Comparison of ENCODE assay signal across 19 cellular contexts in genomic region chr6:125063307-125063706, GRCh38.
DNase-seq lines count a peak whose midpoint lies in the region; ATAC-seq, FAIRE-seq and TF ChIP-seq lines count a peak whose summit lies in the region.
"Had no signal": no experiment of that assay in that cellular context is flagged by ENCODE, and none has a peak within 500 bp of the region (broad histone marks: within the 10 kb centered on the region; RNA-seq: fewer than 3 reads in every experiment).

No MANE protein-coding gene starts in this region.

- BruUV-seq in GM12878 (replicated peaks; lab: Mats Ljungman, UMichigan) = no TSS peak

- TF ChIP-seq CTCF in HEK293 (tag by site-specific recombination; IDR thresholded peaks at IDR 0.05) (no peak), GM12878 (IDR thresholded peaks at IDR 0.05 in 2 of 3, conservative IDR thresholded peaks at IDR 0.05 in 1 of 3; ENCODE audit: control insufficient read depth in 2 of 3, extremely low read depth in 1 of 3, insufficient read depth in 1 of 3, low read depth in 3 of 3, low read length in 3 of 3) (no peak)

- peak; percentile 49 for ATAC-seq in HG03432 (IDR thresholded peaks at IDR 0.05; ENCODE audit: unreplicated experiment)
- 0 out of 3 replicates have a peak, but pooled peaks have one; percentile 21 for ATAC-seq in GM12878
- no peak for ATAC-seq in left cardiac atrium
- no peak for ATAC-seq in GM21786 (IDR thresholded peaks at IDR 0.05; ENCODE audit: unreplicated experiment)
- ATAC-seq: A549; CD8-positive, alpha-beta T cell had no signal

- no peaks in the 10 kb centered on the region for H3K27me3 ChIP-seq in GM12878 (replicated peaks in 1 of 2; ENCODE audit: control insufficient read depth in 2 of 2, insufficient read depth in 2 of 2, low read length in 1 of 2)
- H3K27me3 ChIP-seq: BLaER1 treated with 17β-estradiol and CSF1 and Interleukin-3, amounts not matched to agents 10 nM and 100 nM had no signal

- TF ChIP-seq POLR2A in GM12878 (IDR thresholded peaks at IDR 0.05; ENCODE audit: low read depth, low read length) = no peak

- H3K79me2 ChIP-seq in GM12878 (ENCODE audit: control insufficient read depth, insufficient read depth, low read length) = no peaks in the 10 kb centered on the region

- no peak overlapping the region for H3K4me2 ChIP-seq in GM12878 (ENCODE audit: control insufficient read depth, insufficient read depth)
- H3K4me2 ChIP-seq: A549; BLaER1 treated with 17β-estradiol and CSF1 and Interleukin-3, amounts not matched to agents 10 nM and 100 nM had no signal

- CTCF ChIA-PET in HEK293 (lab: Yijun Ruan, JAX) (no interaction called here), GM12878 (lab: Yijun Ruan, JAX) (no interaction called here)

- DNase-seq in GM12878 (ENCODE audit: low read depth, low spot score) (no peak), left cardiac atrium (no peak)
- DNase-seq in activated CD4-positive, CD25-positive, alpha-beta regulatory T cell treated with anti-CD3 and anti-CD28 coated beads, Interleukin-2, amount 50 U/mL, for 72 hours = no peak
- DNase-seq: AML-193; Caco-2; Calu3; CD4-positive, alpha-beta T cell; CD8-positive, alpha-beta T cell; DMS79 treated with DMSO at 0.1 percent for 48 hours; GF-D8 had no signal

- no peaks in the 10 kb centered on the region for H4K20me1 ChIP-seq in GM12878 (ENCODE audit: control insufficient read depth, insufficient read depth)
- H4K20me1 ChIP-seq: BLaER1 treated with 17β-estradiol and CSF1 and Interleukin-3, amounts not matched to agents 10 nM and 100 nM had no signal

- RAD21 ChIA-PET in GM12878 (lab: Charles Lee; ENCODE audit: unreplicated experiment) = no interaction called here

- no peak for TF ChIP-seq RAD21 in GM12878 (IDR thresholded peaks at IDR 0.05; ENCODE audit: insufficient read depth, low read depth, low read length)

- no peak overlapping the region for H3K9ac ChIP-seq in GM12878 (ENCODE audit: control insufficient read depth, insufficient read depth, low read length)
- H3K9ac ChIP-seq: BLaER1 treated with 17β-estradiol and CSF1 and Interleukin-3, amounts not matched to agents 10 nM and 100 nM had no signal

- FAIRE-seq in GM12878 (lab: Jason Lieb, UNC) = no peak
- FAIRE-seq: A549, GM12892, GM18507 had no signal

- H3K9me3 ChIP-seq in HEK293 (ENCODE audit: control insufficient read depth, insufficient read depth, low read depth, low read length) (no peaks in the 10 kb centered on the region), GM12878 (replicated peaks; ENCODE audit: control insufficient read depth, insufficient read depth, low read length) (no peaks in the 10 kb centered on the region)
- H3K9me3 ChIP-seq: A549; BLaER1 treated with 17β-estradiol and CSF1 and Interleukin-3, amounts not matched to agents 10 nM and 100 nM; Caco-2 had no signal

- in situ Hi-C loops in GM12878 (cut with MboI) = no loop called here

- H2AFZ ChIP-seq in GM12878 (ENCODE audit: control insufficient read depth, low read depth, low read length) = no peak overlapping the region

- POLR2A ChIA-PET in HEK293 (lab: Yijun Ruan, JAX) = no interaction called here
- POLR2A ChIA-PET in GM12878 (lab: Charles Lee) = no interaction called here

- H3K36me3 ChIP-seq in HEK293 (ENCODE audit: control insufficient read depth in 2 of 2, insufficient read depth in 1 of 2, low read length in 2 of 2) = no peaks in the 10 kb centered on the region
- H3K36me3 ChIP-seq in GM12878 (ENCODE audit: control insufficient read depth in 2 of 2, insufficient read depth in 2 of 2, low read length in 1 of 2) = no peaks in the 10 kb centered on the region
- H3K36me3 ChIP-seq: BLaER1 treated with 17β-estradiol and CSF1 and Interleukin-3, amounts not matched to agents 10 nM and 100 nM had no signal

- SMC1A ChIA-PET in GM12878 (lab: Charles Lee; ENCODE audit: uncharacterized antibody, unreplicated experiment) = no interaction called here

- TF ChIP-seq EP300 in GM12878 (IDR thresholded peaks at IDR 0.05; ENCODE audit: borderline replicate concordance in 1 of 2, control insufficient read depth in 1 of 2, low read depth in 2 of 2, low read length in 2 of 2) = no peak

- 35% methylated on average over 2 of the region's 2 CpGs for WGBS in GM12878 (ENCODE audit: insufficient coverage, insufficient replicate concordance, low lambda C conversion rate, missing lambda C conversion rate)

- intact Hi-C loops in GM12878 (cut with micrococcal nuclease; ENCODE audit: unreplicated experiment) = no loop called here
- intact Hi-C loops in left cardiac atrium (cut with DNase I) = no loop called here

- no peak overlapping the region for H3K27ac ChIP-seq in HEK293 (ENCODE audit: extremely low read depth, low read depth, low read length)
- no peak overlapping the region for H3K27ac ChIP-seq in GM12878 (ENCODE audit: control insufficient read depth, insufficient read depth)
- H3K27ac ChIP-seq: 22Rv1; A549; BLaER1 treated with 17β-estradiol and CSF1 and Interleukin-3, amounts not matched to agents 10 nM and 100 nM; C4-2B had no signal

- H3K4me3 ChIP-seq in HEK293 (ENCODE audit: low read depth, low read length) = no peak overlapping the region
- H3K4me3 ChIP-seq in GM12878 = no peak overlapping the region
- H3K4me3 ChIP-seq: A549; BLaER1 treated with 17β-estradiol and CSF1 and Interleukin-3, amounts not matched to agents 10 nM and 100 nM had no signal

- H3K4me1 ChIP-seq in HEK293 (ENCODE audit: control insufficient read depth, insufficient read depth, low read length) = peaks cover 33% of the 10 kb centered on the region
- no peaks in the 10 kb centered on the region for H3K4me1 ChIP-seq in GM12878 (ENCODE audit: control insufficient read depth, insufficient read depth, low read length)
- H3K4me1 ChIP-seq: Caco-2 had no signal

TF ChIP-seq in HEK293, 187 proteins besides CTCF, POLR2A, EP300 and RAD21 (continues in another document):
- TF ChIP-seq ZNF280C (tag by site-specific recombination; IDR thresholded peaks at IDR 0.05) (no peak), TCF7L2 (IDR thresholded peaks at IDR 0.05; ENCODE audit: borderline replicate concordance, low read depth, low read length) (0 out of 2 replicates have a peak, but pooled peaks have one; percentile 19), FEZF1 (tag by site-specific recombination; IDR thresholded peaks at IDR 0.05) (peak; percentile 44), ZSCAN5A (tag by site-specific recombination; IDR thresholded peaks at IDR 0.05) (no peak)

TF ChIP-seq in GM12878, 131 proteins besides CTCF, POLR2A, EP300 and RAD21 (continues in another document):
- TF ChIP-seq CBFB (IDR thresholded peaks at IDR 0.05; ENCODE audit: low read depth) (no peak), CREM (IDR thresholded peaks at IDR 0.05; ENCODE audit: low read depth) (no peak), MEF2B (IDR thresholded peaks at IDR 0.05; ENCODE audit: partially characterized antibody, poor library complexity, severe bottlenecking) (peak; percentile 13), USF1 (IDR thresholded peaks at IDR 0.05; ENCODE audit: borderline replicate concordance, extremely low read length, insufficient read depth, low read depth, low read length) (no peak), CREB1 (IDR thresholded peaks at IDR 0.05; ENCODE audit: low read depth) (no peak), NFYA (IDR thresholded peaks at IDR 0.05; ENCODE audit: borderline replicate concordance, low read depth, low read length) (no peak), SUPT20H (IDR thresholded peaks at IDR 0.05; ENCODE audit: borderline replicate concordance, control insufficient read depth, low read depth, low read length) (no peak), RELB (IDR thresholded peaks at IDR 0.05; ENCODE audit: low read depth) (no peak), MTA2 (IDR thresholded peaks at IDR 0.05; ENCODE audit: low read depth) (peak; percentile 35; the same call in 1 of the 2 replicates), MXI1 (IDR thresholded peaks at IDR 0.05; ENCODE audit: low read depth, low read length) (no peak)

Comparison
In these comparisons a context has a peak if more than half of its experiments do, and no peak if none do; other contexts are left out.
1. ATAC-seq: peak in HG03432 (single experiment) and GM12878 (single experiment); none in left cardiac atrium (0 of 2) and GM21786 (single experiment).